Comparison of ENCODE assay signal across 15 cellular contexts in the genomic region with DNA sequence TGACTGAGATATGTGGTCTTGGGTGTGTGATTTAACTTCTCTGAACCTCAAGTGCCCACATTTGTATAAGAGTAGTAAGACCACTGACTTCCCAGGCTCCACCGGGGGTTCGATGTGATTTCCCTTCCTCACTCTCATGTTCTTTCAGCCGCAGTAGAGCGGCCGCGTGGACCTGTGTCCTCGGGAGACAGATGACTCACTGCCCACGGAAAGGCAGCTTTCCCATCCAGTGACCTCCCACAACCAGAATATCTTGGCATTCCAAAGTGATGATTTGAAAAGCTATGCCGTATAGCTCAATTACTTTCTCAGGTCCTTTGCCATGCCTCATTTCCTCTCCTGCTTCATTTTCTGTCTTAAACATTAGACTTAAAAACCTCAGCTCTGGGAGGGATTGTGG.
DNase-seq lines count a peak whose midpoint lies in the region; ATAC-seq and TF ChIP-seq lines count a peak whose summit lies in the region.
"Had no signal": no experiment of that assay in that cellular context is flagged by ENCODE, and none has a peak within 500 bp of the region (broad histone marks: within the 10 kb centered on the region; RNA-seq: fewer than 3 reads in every experiment).

No MANE protein-coding gene starts in this region.

- peak; percentile 72 for DNase-seq in HK-2 (ENCODE audit: unreplicated experiment)
- DNase-seq in astrocyte of the cerebellum (ENCODE audit: low read depth): peak; percentile 89
- peak; percentile 96 for DNase-seq in iris pigment epithelial cell (ENCODE audit: low read depth)
- no peak for DNase-seq in activated T-cell treated with anti-CD3 and anti-CD28 coated beads, Interleukin-2, amount 50 U/mL, for 72 hours
- no peak for DNase-seq in OCI-M2 (lab: John Stamatoyannopoulos, UW; ENCODE audit: unreplicated experiment)
- DNase-seq in NOMO-1 treated with dmso at 0.1 percent for 144 hours (lab: John Stamatoyannopoulos, UW; ENCODE audit: unreplicated experiment): no peak
- no peak for DNase-seq in T-helper 1 cell
- DNase-seq: activated B cell treated with CpG ODN at 0.5 μM for 24 hours; AML-193; natural killer cell; NCI-H446 treated with DMSO at 0.1 percent for 48 hours; SHP77; stimulated activated CD8-positive, alpha-beta memory T cell treated with anti-CD3 and anti-CD28 coated beads, Interleukin-4, amount 100 ng/mL, for 48 hours had no signal

- ATAC-seq in activated T-cell treated with anti-CD3 and anti-CD28 coated beads, Interleukin-2, amount 50 U/mL, for 72 hours (replicated peaks in 1 of 2): no peak
- ATAC-seq: natural killer cell had no signal

- no peak overlapping the region for H2AFZ ChIP-seq in ACC112 (ENCODE audit: low read length, unreplicated experiment)

- H3K79me2 ChIP-seq in ACC112 (ENCODE audit: control insufficient read depth, insufficient read depth, low read length, unreplicated experiment): no peaks in the 10 kb centered on the region

- peaks cover 12% of the 10 kb centered on the region for H3K36me3 ChIP-seq in ACC112 (ENCODE audit: insufficient read depth, low read length)

- in situ Hi-C loops in astrocyte of the cerebellum (cut with HindIII; ENCODE audit: low sequenced_read_pairs): no loop called here

- H3K4me3 ChIP-seq in ACC112 (ENCODE audit: low read depth, low read length): no peak overlapping the region
- no peak overlapping the region for H3K4me3 ChIP-seq in astrocyte of the cerebellum (ENCODE audit: low read depth, low read length)

- H3K27me3 ChIP-seq in ACC112 (ENCODE audit: insufficient read depth, low read length): no peaks in the 10 kb centered on the region

- H3K27ac ChIP-seq in ACC112 (ENCODE audit: low read depth, low read length): peak overlapping the region; percentile 90

- no peak overlapping the region for H3K27ac Mint-ChIP-seq in activated T-cell treated with anti-CD3 and anti-CD28 coated beads, Interleukin-2, amount 50 U/mL, for 72 hours
- H3K27ac Mint-ChIP-seq: activated B cell treated with CpG ODN at 0.5 μM for 24 hours, natural killer cell had no signal

- H3K9me3 Mint-ChIP-seq in activated T-cell treated with anti-CD3 and anti-CD28 coated beads, Interleukin-2, amount 50 U/mL, for 72 hours: no peaks in the 10 kb centered on the region
- H3K9me3 Mint-ChIP-seq: activated B cell treated with CpG ODN at 0.5 μM for 24 hours, brain, natural killer cell had no signal

- no peaks in the 10 kb centered on the region for H3K27me3 Mint-ChIP-seq in activated T-cell treated with anti-CD3 and anti-CD28 coated beads, Interleukin-2, amount 50 U/mL, for 72 hours (ENCODE audit: low read depth)
- H3K27me3 Mint-ChIP-seq: activated B cell treated with CpG ODN at 0.5 μM for 24 hours had no signal

- TF ChIP-seq CTCF in astrocyte of the cerebellum (IDR thresholded peaks at IDR 0.05; ENCODE audit: low read depth, low read length, missing control alignments): no peak

- no peaks in the 10 kb centered on the region for H3K4me1 Mint-ChIP-seq in activated T-cell treated with anti-CD3 and anti-CD28 coated beads, Interleukin-2, amount 50 U/mL, for 72 hours (ENCODE audit: low read depth)
- H3K4me1 Mint-ChIP-seq: activated B cell treated with CpG ODN at 0.5 μM for 24 hours, brain had no signal

- no peak overlapping the region for H3K4me3 Mint-ChIP-seq in activated T-cell treated with anti-CD3 and anti-CD28 coated beads, Interleukin-2, amount 50 U/mL, for 72 hours
- H3K4me3 Mint-ChIP-seq: activated B cell treated with CpG ODN at 0.5 μM for 24 hours, brain, natural killer cell had no signal

- H3K4me1 ChIP-seq in ACC112 (ENCODE audit: control insufficient read depth, insufficient read depth, low read length, unreplicated experiment): peaks cover 53% of the 10 kb centered on the region

- H3K36me3 Mint-ChIP-seq in activated T-cell treated with anti-CD3 and anti-CD28 coated beads, Interleukin-2, amount 50 U/mL, for 72 hours (ENCODE audit: insufficient read depth in 2 of 2): peaks cover 0 to 30% of the 10 kb centered on the region in 2 donors

Comparison
In these comparisons a context has a peak if more than half of its experiments do, and no peak if none do; other contexts are left out.
1. DNase-seq: peak in HK-2 (single experiment), astrocyte of the cerebellum (single experiment) and iris pigment epithelial cell (single experiment); none in activated T-cell treated with anti-CD3 and anti-CD28 coated beads, Interleukin-2, amount 50 U/mL, for 72 hours (0 of 2), OCI-M2 (single experiment), NOMO-1 treated with dmso at 0.1 percent for 144 hours (single experiment) and T-helper 1 cell (0 of 5).